In genomic region chr13:48562296-48563066, GRCh38 we compare ENCODE assay signal across 8 cellular contexts. TPM values are rescaled to one million over a fixed set of nuclear protein-coding genes. Genes with fewer than 3 reads are reported as not detected.
A peak's percentile ranks its signal among the peaks of the same experiment; 100 is the strongest.
DNase-seq lines count a peak whose midpoint lies in the region; ATAC-seq and TF ChIP-seq lines count a peak whose summit lies in the region.

No MANE protein-coding gene starts in this region.

- H3K27ac Mint-ChIP-seq in chondrocyte (ENCODE audit: unreplicated experiment): no peak overlapping the region

- peak overlapping the region in 7 of 8 donors; percentile 60 to 83 (median 78) for H3K27ac ChIP-seq in spleen

- TF ChIP-seq CTCF in spleen (IDR thresholded peaks at IDR 0.05 in 8 of 11, conservative IDR thresholded peaks at IDR 0.05 in 3 of 11) (no peak), chondrocyte (IDR thresholded peaks at IDR 0.05) (no peak)

- intact Hi-C loops in spleen (cut with DNase I; ENCODE audit: low total_unique reads): no loop called here

- H3K4me3 ChIP-seq in spleen: peak overlapping the region in 1 of 8 donors; percentile 45

- DNase-seq in ELR (ENCODE audit: low read depth) (peak; percentile 22), Kasumi-1 (lab: John Stamatoyannopoulos, UW) (peak; percentile 66 to 72), activated T-cell treated with anti-CD3 and anti-CD28 coated beads for 24 hours (ENCODE audit: low read depth) (peak; percentile 66), spleen (no peak), chondrocyte (ENCODE audit: low spot score) (no peak), NCI-H1436 treated with DMSO at 0.1 percent for 48 hours (lab: John Stamatoyannopoulos, UW) (no peak), NCI-H1092 (lab: John Stamatoyannopoulos, UW) (no peak)

- H3K4me1 ChIP-seq in spleen: peaks cover 25 to 60% (median 48%) of the 10 kb centered on the region in 6 donors

- H3K36me3 Mint-ChIP-seq in chondrocyte (ENCODE audit: low read depth): no peaks in the 10 kb centered on the region

- peaks cover 0 to 83% (median 6%) of the 10 kb centered on the region in 7 donors for H3K27me3 ChIP-seq in spleen (replicated peaks in 1 of 7)

- peaks cover 0 to 5% (median 0%) of the 10 kb centered on the region in 8 donors for H3K9me3 ChIP-seq in spleen

- no peaks in the 10 kb centered on the region for H3K36me3 ChIP-seq in spleen

- no peaks in the 10 kb centered on the region for H3K27me3 Mint-ChIP-seq in chondrocyte (ENCODE audit: low read depth)

- TF ChIP-seq POLR2A in spleen (IDR thresholded peaks at IDR 0.05): no peak

- H3K4me3 Mint-ChIP-seq in chondrocyte (ENCODE audit: unreplicated experiment): no peak overlapping the region

- peaks cover 4% of the 10 kb centered on the region for H3K9me3 Mint-ChIP-seq in chondrocyte (ENCODE audit: low read depth)

- ATAC-seq in GM21528 (IDR thresholded peaks at IDR 0.05; ENCODE audit: low FRiP score, unreplicated experiment): peak; percentile 97

- WGBS in spleen, 5 donors: 19 to 42% (median 23%) methylated on average over 4 of the region's 4 CpGs

- peaks cover 13% of the 10 kb centered on the region for H3K4me1 Mint-ChIP-seq in chondrocyte (ENCODE audit: low read depth)

RNA-seq across cellular contexts. Expression of gene RCBTB2, which starts 29.6 kb away (rescaled TPM):
- total RNA-seq in spleen (10 to 100 TPM; 14.4 to 19.6 (median 15.9) TPM), chondrocyte (8.6 to 13.3 TPM (median 9.4 TPM) in 3 replicates)
- 10 to 100 TPM in 2 of 3 donors, 1 to 10 TPM in 1; 6.7 to 14.1 (median 12.5) TPM for polyA plus RNA-seq in spleen

Comparison
In these comparisons a context has a peak if more than half of its experiments do, and no peak if none do; other contexts are left out.
1. DNase-seq: peak in ELR (single experiment), Kasumi-1 (2 of 2) and activated T-cell treated with anti-CD3 and anti-CD28 coated beads for 24 hours (single experiment); none in spleen (single experiment), chondrocyte (single experiment), NCI-H1436 treated with DMSO at 0.1 percent for 48 hours (single experiment) and NCI-H1092 (single experiment).